ENCODE assay signal across 17 cellular contexts in genomic region chr13:106700007-106700950, GRCh38.
"Had no signal": no experiment of that assay in that cellular context is flagged by ENCODE, and none has a peak within 500 bp of the region (broad histone marks: within the 10 kb centered on the region; RNA-seq: fewer than 3 reads in every experiment).

No MANE protein-coding gene starts in this region.

- DNase-seq: activated CD4-positive, alpha-beta memory T cell treated with anti-CD3 and anti-CD28 coated beads for 36 hours; activated CD4-positive, CD25-positive, alpha-beta regulatory T cell treated with anti-CD3 and anti-CD28 coated beads, Interleukin-2, amount 50 U/mL, for 72 hours; activated gamma-delta T cell; activated T-cell treated with anti-CD3 and anti-CD28 coated beads, Interleukin-2, amount 50 U/mL, for 4 hours; brain microvascular endothelial cell; dermis blood vessel endothelial cell; heart left ventricle; nephron progenitor cell; psoas muscle; stimulated activated CD4-positive, alpha-beta T cell treated with anti-CD3 and anti-CD28 coated beads, Interleukin-4, amount 100 ng/mL, for 1 hour; stimulated activated CD8-positive, alpha-beta memory T cell treated with anti-CD3 and anti-CD28 coated beads, Interleukin-4, amount 100 ng/mL, for 48 hours; stimulated activated naive CD8-positive, alpha-beta T cell treated with anti-CD3 and anti-CD28 coated beads, Interleukin-15, amount 100 ng/mL, for 72 hours; testis had no signal

- ATAC-seq: activated T-cell treated with anti-CD3 and anti-CD28 coated beads, Interleukin-2, amount 50 U/mL, for 4 hours; esophagus mucosa; heart left ventricle; left lobe of liver; psoas muscle; stimulated activated naive CD8-positive, alpha-beta T cell treated with anti-CD3 and anti-CD28 coated beads, Interleukin-15, amount 100 ng/mL, for 72 hours had no signal

- FAIRE-seq: frontal cortex, islet of Langerhans had no signal
